28 cellular contexts compared by ENCODE assay signal in the genomic region with DNA sequence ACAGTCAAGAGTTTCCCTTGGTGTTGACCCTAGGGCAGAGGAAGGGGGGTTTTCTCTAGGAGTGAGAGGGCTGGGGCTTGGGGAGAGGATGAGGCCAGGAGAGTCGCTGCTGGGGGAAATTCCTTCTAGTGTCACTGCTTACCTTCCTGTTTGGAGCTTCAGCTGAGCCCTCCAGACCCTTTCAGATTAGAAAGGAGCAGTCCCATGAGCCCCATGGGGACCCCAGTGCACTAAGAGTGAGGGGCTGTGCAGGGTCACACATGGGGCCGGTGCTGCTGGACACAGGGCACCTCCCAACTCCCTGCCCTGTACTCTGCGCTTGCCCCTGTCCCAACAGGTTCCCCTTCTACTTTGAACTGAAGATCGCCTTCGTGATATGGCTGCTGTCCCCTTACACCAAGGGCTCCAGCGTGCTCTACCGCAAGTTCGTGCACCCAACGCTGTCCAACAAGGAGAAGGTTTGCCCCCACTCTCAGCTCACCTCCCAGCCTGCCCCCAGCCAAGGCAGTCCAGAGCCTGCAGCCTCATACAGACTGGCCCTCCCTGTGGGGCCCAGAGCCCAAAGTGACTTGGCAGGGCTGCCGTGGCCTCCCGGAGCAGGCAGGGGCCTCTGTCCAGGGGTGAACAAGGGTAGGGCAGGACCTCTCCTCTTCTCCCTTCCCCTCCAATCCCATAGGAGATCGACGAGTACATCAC.
"Had no signal": no experiment of that assay in that cellular context is flagged by ENCODE, and none has a peak within 500 bp of the region (broad histone marks: within the 10 kb centered on the region; RNA-seq: fewer than 3 reads in every experiment).

No MANE protein-coding gene starts in this region.

- H3K27ac Mint-ChIP-seq: activated CD8-positive, alpha-beta T cell treated with anti-CD3 and anti-CD28 coated beads, Interleukin-2, amount 10 ng/mL, durations not matched to agents 7 days and 5 days; activated naive CD4-positive, alpha-beta T cell treated with anti-CD3 and anti-CD28 coated beads for 36 hours; activated naive CD8-positive, alpha-beta T cell; activated T-helper 17 cell treated with anti-CD3 and anti-CD28 coated beads, Interleukin-2, amount 50 U/mL, for 72 hours had no signal

- H3K27me3 ChIP-seq: brain microvascular endothelial cell, cardiac muscle cell, Peyer's patch, SJCRH30 had no signal

- H3K4me3 ChIP-seq: cardiac muscle cell, Peyer's patch, SJCRH30 had no signal

- ATAC-seq: activated CD8-positive, alpha-beta T cell treated with anti-CD3 and anti-CD28 coated beads, Interleukin-2, amount 10 ng/mL, durations not matched to agents 7 days and 5 days; activated T-cell treated with anti-CD3 and anti-CD28 coated beads, Interleukin-2, amount 50 U/mL, for 4 hours; activated T-helper 17 cell treated with anti-CD3 and anti-CD28 coated beads, Interleukin-2, amount 50 U/mL, for 72 hours had no signal

- H3K9ac ChIP-seq: KMS-11, SK-N-SH had no signal

- H3K4me1 Mint-ChIP-seq: activated T-helper 17 cell treated with anti-CD3 and anti-CD28 coated beads, Interleukin-2, amount 50 U/mL, for 72 hours had no signal

- DNase-seq: activated CD4-positive, alpha-beta T cell treated with anti-CD3 and anti-CD28 coated beads for 48 hours; activated CD4-positive, alpha-beta T cell treated with anti-CD3 and anti-CD28 coated beads, Interleukin-2, amount 50 U/mL, for 4 hours; activated CD4-positive, CD25-positive, alpha-beta regulatory T cell treated with anti-CD3 and anti-CD28 coated beads, Interleukin-2, amount 50 U/mL, for 72 hours; activated CD8-positive, alpha-beta T cell treated with anti-CD3 and anti-CD28 coated beads, Interleukin-2, amount 10 ng/mL, durations not matched to agents 7 days and 5 days; activated gamma-delta T cell; activated naive CD4-positive, alpha-beta T cell treated with anti-CD3 and anti-CD28 coated beads for 36 hours; activated T-cell treated with anti-CD3 and anti-CD28 coated beads, Interleukin-2, amount 50 U/mL, for 4 hours; amygdala; brain microvascular endothelial cell; NCI-H1092 treated with DMSO at 0.1 percent for 48 hours; NCI-H1417 treated with DMSO at 0.1 percent for 48 hours; NCI-H1694; NCI-H2029; NCI-H2107; NCI-H510A treated with DMSO at 0.1 percent for 48 hours; NCI-H69; NK-92 treated with Interleukin-12 subunit alpha and Interleukin-12 subunit beta, amount 100 ng/mL, for 24 hours; OCI-M1; Peyer's patch; Right ventricle myocardium superior; SJCRH30; SK-N-SH; T-helper 1 cell had no signal

- H3K27me3 Mint-ChIP-seq: activated naive CD8-positive, alpha-beta T cell had no signal

- H3K4me1 ChIP-seq: SJCRH30 had no signal

- H3K4me3 Mint-ChIP-seq: activated CD8-positive, alpha-beta T cell treated with anti-CD3 and anti-CD28 coated beads, Interleukin-2, amount 10 ng/mL, durations not matched to agents 7 days and 5 days; activated naive CD4-positive, alpha-beta T cell treated with anti-CD3 and anti-CD28 coated beads for 36 hours; activated naive CD8-positive, alpha-beta T cell; activated T-cell treated with anti-CD3 and anti-CD28 coated beads, Interleukin-2, amount 50 U/mL, for 4 hours; activated T-helper 17 cell treated with anti-CD3 and anti-CD28 coated beads, Interleukin-2, amount 50 U/mL, for 72 hours had no signal

- H3K9me3 Mint-ChIP-seq: activated naive CD4-positive, alpha-beta T cell treated with anti-CD3 and anti-CD28 coated beads for 36 hours; activated T-cell treated with anti-CD3 and anti-CD28 coated beads, Interleukin-2, amount 50 U/mL, for 4 hours; activated T-helper 17 cell treated with anti-CD3 and anti-CD28 coated beads, Interleukin-2, amount 50 U/mL, for 72 hours had no signal

- H3K9me3 ChIP-seq: Peyer's patch, SJCRH30, SK-N-SH had no signal

- H3K36me3 Mint-ChIP-seq: activated naive CD8-positive, alpha-beta T cell had no signal

- H3K4me2 ChIP-seq: KMS-11, SK-N-SH had no signal

- H3K36me3 ChIP-seq: brain microvascular endothelial cell, cardiac muscle cell, Peyer's patch, SJCRH30 had no signal

- H3K27ac ChIP-seq: brain microvascular endothelial cell, cardiac muscle cell, KMS-11, RWPE1, SJCRH30 had no signal
